In the genomic region with DNA sequence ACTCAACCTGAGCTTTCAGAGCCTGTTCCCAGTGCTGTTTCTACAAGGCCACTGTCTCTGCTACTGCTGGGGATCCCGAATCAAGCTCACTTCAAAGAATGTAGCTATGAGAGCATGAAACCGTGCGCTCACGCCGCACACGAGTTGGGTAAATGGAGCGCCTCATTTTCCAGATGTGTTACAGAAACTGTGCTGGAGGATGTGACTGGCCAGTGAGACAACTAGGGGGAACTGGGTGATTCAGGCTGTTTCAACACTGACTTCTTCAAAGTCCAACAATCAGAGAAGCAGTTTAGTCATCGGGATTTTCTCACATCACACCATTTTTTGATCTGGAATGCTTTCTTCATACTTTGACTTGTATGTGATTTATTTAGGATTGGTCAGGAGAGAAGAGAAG, we compare ENCODE assay signal across 1 cellular context.
TF ChIP-seq lines count a peak whose summit lies in the region.

No MANE protein-coding gene starts in this region.

TF ChIP-seq in HCT116, 20 proteins besides CTCF, POLR2A, EP300 and RAD21 (continued from another document):
- TF ChIP-seq, protein P1, sequence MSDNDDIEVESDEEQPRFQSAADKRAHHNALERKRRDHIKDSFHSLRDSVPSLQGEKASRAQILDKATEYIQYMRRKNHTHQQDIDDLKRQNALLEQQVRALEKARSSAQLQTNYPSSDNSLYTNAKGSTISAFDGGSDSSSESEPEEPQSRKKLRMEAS (IDR thresholded peaks at IDR 0.05) = no peak
- TF ChIP-seq EZH2phosphoT487 (IDR thresholded peaks at IDR 0.05; ENCODE audit: borderline replicate concordance) (no peak), JUND (IDR thresholded peaks at IDR 0.05) (no peak)
TF ChIP-seq in HCT116: peak in this region for 0.
